8 cellular contexts compared by ENCODE assay signal in genomic region chr12:120580787-120581723, GRCh38. TPM values are rescaled to one million over a fixed set of nuclear protein-coding genes. Genes with fewer than 3 reads are reported as not detected.
DNase-seq lines count a peak whose midpoint lies in the region; ATAC-seq, FAIRE-seq and TF ChIP-seq lines count a peak whose summit lies in the region.

Gene POP5, minus strand, starts transcription at chr12:120581402. Its CDS starts 40 bp downstream, at chr12:120581362.

- WGBS in body of pancreas, 2 donors, result 0% methylated on average over 24 to 55 of the region's 56 CpGs

- intact Hi-C loops in body of pancreas (cut with DNase I), result loop anchor here (10.0 kb wide), 2 partner anchors 144 to 524 kb away; partner anchors contain the start of gene ACADS
- intact Hi-C loops in sciatic nerve (cut with DNase I), result loop anchor here (10.0 kb wide), 1 partner anchor 64 kb away; the partner anchor contains the start of gene CABP1

- H3K27me3 ChIP-seq in body of pancreas, result no peaks in the 10 kb centered on the region

- peak; percentile 85 for FAIRE-seq in TTC549 (lab: Jason Lieb, UNC)

- H3K4me3 ChIP-seq in body of pancreas, result peak within 1 kb of the TSS; percentile 68 to 71

- peak; percentile 47 to 85 (median 83) for TF ChIP-seq POLR2A in body of pancreas (IDR thresholded peaks at IDR 0.05)

- H3K36me3 ChIP-seq in body of pancreas (replicated peaks in 1 of 2; ENCODE audit: insufficient read depth in 1 of 2, low read depth in 2 of 2), result peaks cover 3 to 19% of the 10 kb centered on the region in 2 donors

- H3K27ac ChIP-seq in 22Rv1 (peak within 1 kb of the TSS; percentile 68), body of pancreas (peak within 1 kb of the TSS; percentile 50 to 81 (median 68))

- no peak for TF ChIP-seq CTCF in 22Rv1 (IDR thresholded peaks at IDR 0.05)
- no peak for TF ChIP-seq CTCF in body of pancreas (IDR thresholded peaks at IDR 0.05)

- ATAC-seq in GM18520 (IDR thresholded peaks at IDR 0.05; ENCODE audit: unreplicated experiment) (peak; percentile 92), HG03064 (IDR thresholded peaks at IDR 0.05; ENCODE audit: low read depth, unreplicated experiment) (peak; percentile 80), body of pancreas (peak; percentile 95), sciatic nerve (peak; percentile 98)

- no peaks in the 10 kb centered on the region for H3K9me3 ChIP-seq in body of pancreas

- DNase-seq in NCI-H2107 treated with DMSO at 0.1 percent for 48 hours (lab: John Stamatoyannopoulos, UW; ENCODE audit: unreplicated experiment), result peak; percentile 99
- peak; percentile 97 to 99 (median 98) for DNase-seq in body of pancreas
- DNase-seq in iPS DF 19.7 (ENCODE audit: low read depth, low spot score), result peak; percentile 97
- DNase-seq in sciatic nerve (ENCODE audit: low spot score), result peak; percentile 97

- peaks cover 38% of the 10 kb centered on the region for H3K4me1 ChIP-seq in body of pancreas

RNA-seq across cellular contexts. Expression of gene POP5, which starts in this region (rescaled TPM):
- total RNA-seq in body of pancreas (10 to 100 TPM; 23.9 to 45.8 TPM), sciatic nerve (19.9 TPM)

Comparison
In these comparisons a context has a peak if more than half of its experiments do, and no peak if none do; other contexts are left out.
1. Peak in every context shown above with its lines: DNase-seq, ATAC-seq, H3K4me3 ChIP-seq and H3K27ac ChIP-seq.